In the genomic region with DNA sequence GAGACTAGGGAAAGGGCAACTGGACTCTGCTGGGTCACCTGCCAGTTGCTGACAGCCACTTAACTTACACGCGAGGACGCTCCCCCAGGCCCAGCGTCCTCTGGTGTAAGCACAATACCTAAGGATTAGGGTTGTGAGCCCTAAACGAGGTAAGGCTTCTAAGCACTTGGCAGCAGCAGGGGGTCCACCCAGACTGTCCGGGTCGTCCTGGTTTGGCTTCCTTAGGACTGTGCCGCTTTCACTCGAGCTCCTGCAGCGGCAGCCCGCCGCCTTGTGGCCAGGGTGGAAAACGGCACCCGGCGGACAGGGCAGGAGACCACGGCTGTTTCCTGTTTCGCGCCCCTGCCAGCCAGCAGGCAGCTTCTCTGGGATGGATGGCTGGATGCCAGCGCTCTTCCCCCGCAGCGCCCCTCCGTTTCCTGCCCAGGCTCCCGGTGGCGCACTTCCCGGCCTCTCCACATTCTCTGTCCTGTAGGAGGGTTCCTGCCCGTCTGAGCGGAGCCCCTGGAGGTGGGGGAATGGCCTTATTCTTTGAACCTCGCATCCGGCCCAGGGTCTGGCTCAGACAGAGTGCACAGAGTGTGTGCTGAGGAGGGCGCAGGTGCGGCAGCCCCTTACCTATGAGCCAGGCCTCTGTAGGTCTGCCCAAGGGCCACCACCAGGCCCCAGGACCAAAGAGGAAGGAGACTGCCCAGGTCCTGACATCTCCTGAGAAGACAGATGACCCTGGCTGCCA, we compare ENCODE assay signal across 1 cellular context.
A peak's percentile ranks its signal among the peaks of the same experiment; 100 is the strongest.
TF ChIP-seq lines count a peak whose summit lies in the region.

No MANE protein-coding gene starts in this region.

TF ChIP-seq in WTC11, 78 proteins besides CTCF, POLR2A, EP300 and RAD21 (continued from another document):
- TF ChIP-seq, protein P1, sequence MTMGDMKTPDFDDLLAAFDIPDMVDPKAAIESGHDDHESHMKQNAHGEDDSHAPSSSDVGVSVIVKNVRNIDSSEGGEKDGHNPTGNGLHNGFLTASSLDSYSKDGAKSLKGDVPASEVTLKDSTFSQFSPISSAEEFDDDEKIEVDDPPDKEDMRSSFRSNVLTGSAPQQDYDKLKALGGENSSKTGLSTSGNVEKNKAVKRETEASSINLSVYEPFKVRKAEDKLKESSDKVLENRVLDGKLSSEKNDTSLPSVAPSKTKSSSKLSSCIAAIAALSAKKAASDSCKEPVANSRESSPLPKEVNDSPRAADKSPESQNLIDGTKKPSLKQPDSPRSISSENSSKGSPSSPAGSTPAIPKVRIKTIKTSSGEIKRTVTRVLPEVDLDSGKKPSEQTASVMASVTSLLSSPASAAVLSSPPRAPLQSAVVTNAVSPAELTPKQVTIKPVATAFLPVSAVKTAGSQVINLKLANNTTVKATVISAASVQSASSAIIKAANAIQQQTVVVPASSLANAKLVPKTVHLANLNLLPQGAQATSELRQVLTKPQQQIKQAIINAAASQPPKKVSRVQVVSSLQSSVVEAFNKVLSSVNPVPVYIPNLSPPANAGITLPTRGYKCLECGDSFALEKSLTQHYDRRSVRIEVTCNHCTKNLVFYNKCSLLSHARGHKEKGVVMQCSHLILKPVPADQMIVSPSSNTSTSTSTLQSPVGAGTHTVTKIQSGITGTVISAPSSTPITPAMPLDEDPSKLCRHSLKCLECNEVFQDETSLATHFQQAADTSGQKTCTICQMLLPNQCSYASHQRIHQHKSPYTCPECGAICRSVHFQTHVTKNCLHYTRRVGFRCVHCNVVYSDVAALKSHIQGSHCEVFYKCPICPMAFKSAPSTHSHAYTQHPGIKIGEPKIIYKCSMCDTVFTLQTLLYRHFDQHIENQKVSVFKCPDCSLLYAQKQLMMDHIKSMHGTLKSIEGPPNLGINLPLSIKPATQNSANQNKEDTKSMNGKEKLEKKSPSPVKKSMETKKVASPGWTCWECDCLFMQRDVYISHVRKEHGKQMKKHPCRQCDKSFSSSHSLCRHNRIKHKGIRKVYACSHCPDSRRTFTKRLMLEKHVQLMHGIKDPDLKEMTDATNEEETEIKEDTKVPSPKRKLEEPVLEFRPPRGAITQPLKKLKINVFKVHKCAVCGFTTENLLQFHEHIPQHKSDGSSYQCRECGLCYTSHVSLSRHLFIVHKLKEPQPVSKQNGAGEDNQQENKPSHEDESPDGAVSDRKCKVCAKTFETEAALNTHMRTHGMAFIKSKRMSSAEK (CRISPR knock-in tag; IDR thresholded peaks at IDR 0.05; ENCODE audit: borderline replicate concordance): no peak
- TF ChIP-seq MYBL2 (CRISPR knock-in tag; IDR thresholded peaks at IDR 0.05) (0 out of 2 replicates have a peak, but pooled peaks have one; percentile 46), ESRRA (CRISPR knock-in tag; IDR thresholded peaks at IDR 0.05; ENCODE audit: borderline replicate concordance) (no peak), GABPB1 (CRISPR knock-in tag; IDR thresholded peaks at IDR 0.05) (peak; percentile 41; the same call in 1 of the 2 replicates), TEAD1 (CRISPR knock-in tag; IDR thresholded peaks at IDR 0.05) (peak; percentile 12; the same call in 1 of the 2 replicates), ZNF416 (CRISPR knock-in tag; IDR thresholded peaks at IDR 0.05) (no peak), ETV6 (CRISPR knock-in tag; IDR thresholded peaks at IDR 0.05) (0 out of 2 replicates have a peak, but pooled peaks have one; percentile 37)
- TF ChIP-seq, protein P2, sequence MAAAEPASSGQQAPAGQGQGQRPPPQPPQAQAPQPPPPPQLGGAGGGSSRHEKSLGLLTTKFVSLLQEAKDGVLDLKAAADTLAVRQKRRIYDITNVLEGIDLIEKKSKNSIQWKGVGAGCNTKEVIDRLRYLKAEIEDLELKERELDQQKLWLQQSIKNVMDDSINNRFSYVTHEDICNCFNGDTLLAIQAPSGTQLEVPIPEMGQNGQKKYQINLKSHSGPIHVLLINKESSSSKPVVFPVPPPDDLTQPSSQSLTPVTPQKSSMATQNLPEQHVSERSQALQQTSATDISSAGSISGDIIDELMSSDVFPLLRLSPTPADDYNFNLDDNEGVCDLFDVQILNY (CRISPR knock-in tag; IDR thresholded peaks at IDR 0.05): peak; percentile 43; the same call in 1 of the 2 replicates
- TF ChIP-seq, protein P3, sequence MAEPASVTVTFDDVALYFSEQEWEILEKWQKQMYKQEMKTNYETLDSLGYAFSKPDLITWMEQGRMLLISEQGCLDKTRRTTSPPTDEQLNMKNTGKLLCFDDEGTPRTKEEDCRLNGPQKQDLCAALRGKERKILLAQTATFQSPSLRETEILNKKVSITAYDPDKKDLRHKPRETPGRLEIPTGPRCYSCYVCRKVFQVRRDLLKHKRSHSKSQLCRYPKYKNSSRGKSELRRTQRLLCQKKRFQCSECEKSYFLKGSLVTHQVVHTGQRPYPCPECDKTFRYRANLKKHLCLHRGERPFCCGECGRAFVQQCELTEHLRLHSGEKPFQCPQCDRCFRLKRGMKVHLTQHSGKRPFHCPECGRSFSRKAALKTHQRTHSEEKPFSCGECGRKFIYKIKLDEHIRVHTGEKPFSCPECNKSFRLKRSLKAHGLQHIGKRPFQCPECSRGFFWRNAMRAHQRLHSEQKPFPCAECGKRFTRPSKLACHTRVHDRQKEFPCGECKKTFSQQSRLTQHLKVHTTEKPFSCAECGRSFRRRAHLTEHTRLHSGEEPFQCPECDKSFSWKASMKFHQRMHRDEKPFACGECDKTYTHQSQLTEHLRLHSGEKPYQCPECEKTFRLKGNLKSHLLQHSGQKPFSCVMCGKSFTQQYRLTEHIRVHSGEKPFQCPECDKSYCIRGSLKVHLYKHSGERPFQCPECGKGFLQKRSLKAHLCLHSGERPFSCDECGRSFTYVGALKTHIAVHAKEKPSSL (CRISPR knock-in tag; conservative IDR thresholded peaks at IDR 0.05): no peak
